16 cellular contexts compared by ENCODE assay signal in the genomic region with DNA sequence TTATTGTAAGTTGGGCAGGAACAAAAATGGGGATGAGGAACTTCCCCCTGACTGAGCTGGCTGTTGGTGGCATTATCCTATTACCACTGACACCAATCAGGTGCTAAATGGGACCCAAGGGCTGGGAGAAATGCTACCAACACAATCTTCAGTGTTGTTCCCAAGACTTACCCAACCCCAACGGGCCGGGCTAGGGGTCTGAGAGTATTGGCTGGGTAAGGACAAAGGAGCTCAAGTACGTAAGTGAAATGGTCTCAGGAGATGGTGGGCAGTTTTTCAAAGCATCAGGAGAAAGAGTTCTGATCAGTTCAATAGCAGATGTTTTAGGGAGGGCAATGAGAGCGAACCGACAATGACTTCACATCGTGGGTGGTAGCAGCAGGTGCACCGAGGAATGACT.
A peak's percentile ranks its signal among the peaks of the same experiment; 100 is the strongest.
DNase-seq lines count a peak whose midpoint lies in the region; ATAC-seq and TF ChIP-seq lines count a peak whose summit lies in the region.
"Had no signal": no experiment of that assay in that cellular context is flagged by ENCODE, and none has a peak within 500 bp of the region (broad histone marks: within the 10 kb centered on the region; RNA-seq: fewer than 3 reads in every experiment).

No MANE protein-coding gene starts in this region.

- H3K27me3 ChIP-seq in esophagus muscularis mucosa (no peaks in the 10 kb centered on the region), vagina (no peaks in the 10 kb centered on the region), smooth muscle cell (ENCODE audit: low read depth) (no peaks in the 10 kb centered on the region)
- H3K27me3 ChIP-seq: BLaER1 had no signal

- intact Hi-C loops in activated CD8-positive, alpha-beta T cell treated with anti-CD3 and anti-CD28 coated beads for 36 hours (cut with micrococcal nuclease): no loop called here
- intact Hi-C loops in esophagus muscularis mucosa (cut with DNase I): no loop called here
- intact Hi-C loops in vagina (cut with DNase I): no loop called here

- POLR2A ChIA-PET in activated CD8-positive, alpha-beta T cell treated with anti-CD3 and anti-CD28 coated beads, Interleukin-2, amount 10 ng/mL, durations not matched to agents 7 days and 5 days (lab: Charles Lee): no interaction called here
- POLR2A ChIA-PET in activated CD8-positive, alpha-beta T cell treated with anti-CD3 and anti-CD28 coated beads for 36 hours (lab: Charles Lee): no interaction called here

- WGBS in esophagus muscularis mucosa: 89% methylated on average over 7 of the region's 7 CpGs
- WGBS in smooth muscle cell (ENCODE audit: low lambda C conversion rate): 96% methylated on average over 7 of the region's 7 CpGs

- no peaks in the 10 kb centered on the region for H3K79me2 ChIP-seq in smooth muscle cell (ENCODE audit: low read depth)

- TF ChIP-seq CTCF in activated CD8-positive, alpha-beta T cell treated with anti-CD3 and anti-CD28 coated beads for 36 hours (IDR thresholded peaks at IDR 0.05): no peak
- TF ChIP-seq CTCF in esophagus muscularis mucosa (IDR thresholded peaks at IDR 0.05) (no peak), vagina (IDR thresholded peaks at IDR 0.05) (no peak), smooth muscle cell (IDR thresholded peaks at IDR 0.05; ENCODE audit: borderline replicate concordance, insufficient read depth, poor library complexity, severe bottlenecking) (no peak)

- no peak for ATAC-seq in activated CD8-positive, alpha-beta T cell treated with anti-CD3 and anti-CD28 coated beads, Interleukin-2, amount 10 ng/mL, durations not matched to agents 7 days and 5 days
- no peak for ATAC-seq in activated CD8-positive, alpha-beta T cell treated with anti-CD3 and anti-CD28 coated beads for 36 hours
- ATAC-seq in HG03439 (IDR thresholded peaks at IDR 0.05; ENCODE audit: unreplicated experiment): no peak

- H3K36me3 ChIP-seq in esophagus muscularis mucosa (no peaks in the 10 kb centered on the region), vagina (no peaks in the 10 kb centered on the region), smooth muscle cell (ENCODE audit: low read depth) (no peaks in the 10 kb centered on the region)
- H3K36me3 ChIP-seq: BLaER1, HAP-1 had no signal

- H3K4me3 ChIP-seq in esophagus muscularis mucosa (no peak overlapping the region), vagina (no peak overlapping the region), smooth muscle cell (no peak overlapping the region)
- H3K4me3 ChIP-seq: BLaER1, HAP-1 had no signal

- peaks cover 12% of the 10 kb centered on the region for H3K27me3 Mint-ChIP-seq in activated CD8-positive, alpha-beta T cell treated with anti-CD3 and anti-CD28 coated beads, Interleukin-2, amount 10 ng/mL, durations not matched to agents 7 days and 5 days (ENCODE audit: low read depth)
- H3K27me3 Mint-ChIP-seq in activated CD8-positive, alpha-beta T cell treated with anti-CD3 and anti-CD28 coated beads for 36 hours: no peaks in the 10 kb centered on the region
- H3K27me3 Mint-ChIP-seq: CD8-positive, alpha-beta memory T cell had no signal

- no peak overlapping the region for H2AFZ ChIP-seq in smooth muscle cell (ENCODE audit: low read depth)

- peaks cover 5% of the 10 kb centered on the region for H3K4me1 Mint-ChIP-seq in activated CD8-positive, alpha-beta T cell treated with anti-CD3 and anti-CD28 coated beads, Interleukin-2, amount 10 ng/mL, durations not matched to agents 7 days and 5 days (ENCODE audit: low read depth)
- H3K4me1 Mint-ChIP-seq in activated CD8-positive, alpha-beta T cell treated with anti-CD3 and anti-CD28 coated beads for 36 hours (ENCODE audit: low read depth): peaks cover 6% of the 10 kb centered on the region

- no peaks in the 10 kb centered on the region for H3F3A ChIP-seq in smooth muscle cell (ENCODE audit: low read depth)

- TF ChIP-seq POLR2A in esophagus muscularis mucosa (IDR thresholded peaks at IDR 0.05; ENCODE audit: low read depth): no peak
- TF ChIP-seq POLR2A in vagina (IDR thresholded peaks at IDR 0.05): no peak

- H3K27ac Mint-ChIP-seq in activated CD8-positive, alpha-beta T cell treated with anti-CD3 and anti-CD28 coated beads, Interleukin-2, amount 10 ng/mL, durations not matched to agents 7 days and 5 days: no peak overlapping the region
- no peak overlapping the region for H3K27ac Mint-ChIP-seq in activated CD8-positive, alpha-beta T cell treated with anti-CD3 and anti-CD28 coated beads for 36 hours

- CTCF ChIA-PET in activated CD8-positive, alpha-beta T cell treated with anti-CD3 and anti-CD28 coated beads, Interleukin-2, amount 10 ng/mL, durations not matched to agents 7 days and 5 days (lab: Charles Lee): no interaction called here
- CTCF ChIA-PET in activated CD8-positive, alpha-beta T cell treated with anti-CD3 and anti-CD28 coated beads for 36 hours (lab: Charles Lee): interaction anchor here (1.7 kb wide), 1 partner anchor 15 kb away, joined by 4 read pairs; no protein-coding TSS in a partner anchor

- TF ChIP-seq EP300 in esophagus muscularis mucosa (IDR thresholded peaks at IDR 0.05): no peak

- DNase-seq in activated CD8-positive, alpha-beta T cell treated with anti-CD3 and anti-CD28 coated beads, Interleukin-2, amount 10 ng/mL, durations not matched to agents 7 days and 5 days: peak; percentile 6
- no peak for DNase-seq in activated CD8-positive, alpha-beta T cell treated with anti-CD3 and anti-CD28 coated beads for 36 hours
- DNase-seq in NCI-H146 (lab: John Stamatoyannopoulos, UW) (peak; percentile 20), esophagus muscularis mucosa (ENCODE audit: extremely low spot score) (peak; percentile 77), vagina (ENCODE audit: extremely low spot score in 2 of 2) (peak; percentile 49 to 52), smooth muscle cell (lab: John Stamatoyannopoulos, UW; ENCODE audit: unreplicated experiment) (no peak)
- DNase-seq: 8988T; AML-193; Caco-2; CD8-positive, alpha-beta memory T cell; DND-41; GDM1; GOT3 had no signal

- H4K20me1 ChIP-seq in smooth muscle cell (ENCODE audit: low read depth): no peaks in the 10 kb centered on the region
- H4K20me1 ChIP-seq: BLaER1 had no signal

- no peaks in the 10 kb centered on the region for H3K9me3 Mint-ChIP-seq in activated CD8-positive, alpha-beta T cell treated with anti-CD3 and anti-CD28 coated beads, Interleukin-2, amount 10 ng/mL, durations not matched to agents 7 days and 5 days (ENCODE audit: insufficient read depth)
- H3K9me3 Mint-ChIP-seq in activated CD8-positive, alpha-beta T cell treated with anti-CD3 and anti-CD28 coated beads for 36 hours: no peaks in the 10 kb centered on the region

- no peak overlapping the region for H3K27ac ChIP-seq in esophagus muscularis mucosa (replicated peaks in 1 of 4)
- no peak overlapping the region for H3K27ac ChIP-seq in vagina
- H3K27ac ChIP-seq in smooth muscle cell (ENCODE audit: low read depth): no peak overlapping the region
- H3K27ac ChIP-seq: BLaER1 had no signal

- H3K4me3 Mint-ChIP-seq in activated CD8-positive, alpha-beta T cell treated with anti-CD3 and anti-CD28 coated beads, Interleukin-2, amount 10 ng/mL, durations not matched to agents 7 days and 5 days: no peak overlapping the region
- no peak overlapping the region for H3K4me3 Mint-ChIP-seq in activated CD8-positive, alpha-beta T cell treated with anti-CD3 and anti-CD28 coated beads for 36 hours
- H3K4me3 Mint-ChIP-seq: CD8-positive, alpha-beta memory T cell had no signal

- H3K4me2 ChIP-seq in smooth muscle cell: no peak overlapping the region
- H3K4me2 ChIP-seq: BLaER1 had no signal

- no peaks in the 10 kb centered on the region for H3K36me3 Mint-ChIP-seq in activated CD8-positive, alpha-beta T cell treated with anti-CD3 and anti-CD28 coated beads, Interleukin-2, amount 10 ng/mL, durations not matched to agents 7 days and 5 days (ENCODE audit: low read depth)
- H3K36me3 Mint-ChIP-seq in activated CD8-positive, alpha-beta T cell treated with anti-CD3 and anti-CD28 coated beads for 36 hours (ENCODE audit: low read depth): no peaks in the 10 kb centered on the region
- H3K36me3 Mint-ChIP-seq: CD8-positive, alpha-beta memory T cell had no signal

- H3K4me1 ChIP-seq in esophagus muscularis mucosa (no peaks in the 10 kb centered on the region), vagina (no peaks in the 10 kb centered on the region), smooth muscle cell (ENCODE audit: low read depth) (no peaks in the 10 kb centered on the region)
- H3K4me1 ChIP-seq: Caco-2, HAP-1 had no signal

- no peaks in the 10 kb centered on the region for H3K9me3 ChIP-seq in esophagus muscularis mucosa
- H3K9me3 ChIP-seq in vagina: no peaks in the 10 kb centered on the region
- H3K9me3 ChIP-seq in smooth muscle cell (replicated peaks; ENCODE audit: low read depth): no peaks in the 10 kb centered on the region
- H3K9me3 ChIP-seq: BLaER1, Caco-2, HAP-1 had no signal

- no peak overlapping the region for H3K9ac ChIP-seq in smooth muscle cell (ENCODE audit: low read depth)
- H3K9ac ChIP-seq: BLaER1 had no signal

Comparison
In these comparisons a context has a peak if more than half of its experiments do, and no peak if none do; other contexts are left out.
1. DNase-seq: peak in activated CD8-positive, alpha-beta T cell treated with anti-CD3 and anti-CD28 coated beads, Interleukin-2, amount 10 ng/mL, durations not matched to agents 7 days and 5 days (single experiment), NCI-H146 (single experiment), esophagus muscularis mucosa (single experiment) and vagina (2 of 2); none in activated CD8-positive, alpha-beta T cell treated with anti-CD3 and anti-CD28 coated beads for 36 hours (single experiment) and smooth muscle cell (single experiment).